Comparison of ENCODE assay signal across 18 cellular contexts in genomic region chr20:53923745-53924369, GRCh38.
DNase-seq lines count a peak whose midpoint lies in the region; ATAC-seq, FAIRE-seq and TF ChIP-seq lines count a peak whose summit lies in the region.
"Had no signal": no experiment of that assay in that cellular context is flagged by ENCODE, and none has a peak within 500 bp of the region (broad histone marks: within the 10 kb centered on the region; RNA-seq: fewer than 3 reads in every experiment).

No MANE protein-coding gene starts in this region.

- TF ChIP-seq RAD21 in HepG2 (CRISPR knock-in tag; IDR thresholded peaks at IDR 0.05) = no peak

- in situ Hi-C loops in HepG2 (cut with HindIII; ENCODE audit: extremely low pct_ligation_motif_present, low pct_unique_long_range_greater_than_20kb) = no loop called here

- POLR2A ChIA-PET in HepG2 (lab: Yijun Ruan, JAX) = no interaction called here

- H3K4me3 ChIP-seq in HepG2 (replicated peaks in 1 of 3; ENCODE audit: insufficient read depth in 1 of 3, low read depth in 2 of 3, low read length in 3 of 3) = no peak overlapping the region
- no peak overlapping the region for H3K4me3 ChIP-seq in thymus (ENCODE audit: low read length)
- H3K4me3 ChIP-seq: SJSA1 had no signal

- ATAC-seq in T-helper 17 cell (no peak), HepG2 (no peak)
- ATAC-seq: CD8-positive, alpha-beta T cell; effector memory CD8-positive, alpha-beta T cell; stimulated activated effector memory CD8-positive, alpha-beta T cell treated with anti-CD3 and anti-CD28 coated beads, Interleukin-12 subunit alpha, Interleukin-12 subunit beta, amount 100 ng/mL, for 72 hours had no signal

- H3K36me3 Mint-ChIP-seq in T-helper 17 cell (ENCODE audit: low read depth) = peaks cover 2% of the 10 kb centered on the region
- H3K36me3 Mint-ChIP-seq: CD8-positive, alpha-beta T cell; stimulated activated effector memory CD8-positive, alpha-beta T cell treated with anti-CD3 and anti-CD28 coated beads, Interleukin-12 subunit alpha, Interleukin-12 subunit beta, amount 100 ng/mL, for 72 hours had no signal

- no peak overlapping the region for H3K9ac ChIP-seq in HepG2 (ENCODE audit: insufficient read depth, low read depth, low read length)

- no peaks in the 10 kb centered on the region for H3K36me3 ChIP-seq in HepG2 (replicated peaks in 1 of 2; ENCODE audit: control insufficient read depth in 1 of 2, insufficient read depth in 2 of 2, low read length in 2 of 2)
- H3K36me3 ChIP-seq in thymus (ENCODE audit: control insufficient read depth, insufficient read depth) = no peaks in the 10 kb centered on the region
- H3K36me3 ChIP-seq: SJSA1 had no signal

- CTCF ChIA-PET in HepG2 (lab: Yijun Ruan, JAX; ENCODE audit: low intra/inter-chr PET ratio, low total read pairs) = no interaction called here

- peak; percentile 18 for FAIRE-seq in HepG2 (lab: Jason Lieb, UNC)

- H2AFZ ChIP-seq in HepG2 (ENCODE audit: low read length) = peak overlapping the region; percentile 42

- H3K27ac ChIP-seq in HepG2 (ENCODE audit: extremely low read length, insufficient read depth, low read length) (no peak overlapping the region), thymus (ENCODE audit: low read depth) (peak overlapping the region; percentile 59)
- H3K27ac ChIP-seq: 22Rv1, SJSA1 had no signal

- intact Hi-C loops in HepG2 (cut with micrococcal nuclease; ENCODE audit: unreplicated experiment) = no loop called here

- no peaks in the 10 kb centered on the region for H3K9me3 ChIP-seq in T-helper 17 cell (ENCODE audit: control insufficient read depth, low read length, poor library complexity, severe bottlenecking)
- no peaks in the 10 kb centered on the region for H3K9me3 ChIP-seq in HepG2 (ENCODE audit: low read length)
- H3K9me3 ChIP-seq in thymus (ENCODE audit: control insufficient read depth) = no peaks in the 10 kb centered on the region
- H3K9me3 ChIP-seq: SJSA1 had no signal

- no peaks in the 10 kb centered on the region for H4K20me1 ChIP-seq in HepG2 (ENCODE audit: insufficient read depth, low read length)

- DNase-seq in NCI-H2171 treated with DMSO at 0.1 percent for 48 hours (lab: John Stamatoyannopoulos, UW) = peak; percentile 7
- DNase-seq in NCI-H2171 (lab: John Stamatoyannopoulos, UW) = no peak
- DNase-seq in T-helper 17 cell = no peak
- no peak for DNase-seq in HepG2 (ENCODE audit: low spot score)
- no peak for DNase-seq in dedifferentiated amniotic fluid mesenchymal stem cell (ENCODE audit: extremely low spot score)
- no peak for DNase-seq in NCI-H774 (lab: John Stamatoyannopoulos, UW)
- no peak for DNase-seq in NCI-H524 treated with DMSO at 0.1 percent for 48 hours (lab: John Stamatoyannopoulos, UW)
- DNase-seq: activated CD8-positive, alpha-beta memory T cell treated with anti-CD3 and anti-CD28 coated beads for 24 hours; activated effector memory CD4-positive, alpha-beta T cell treated with anti-CD3 and anti-CD28 coated beads, Interleukin-2, amount 50 U/mL, for 16 hours; CD8-positive, alpha-beta T cell; effector memory CD8-positive, alpha-beta T cell; kidney glomerular epithelial cell; NCI-H1417; stimulated activated CD4-positive, alpha-beta T cell treated with anti-CD3 and anti-CD28 coated beads, Interleukin-2, amount 100 ng/mL, for 48 hours had no signal

- no peak for TF ChIP-seq POLR2A in HepG2 (IDR thresholded peaks at IDR 0.05; ENCODE audit: insufficient read depth in 1 of 2, low read depth in 2 of 2, low read length in 2 of 2)

- 64% methylated on average over 6 of the region's 6 CpGs for WGBS in HepG2 (ENCODE audit: low lambda C conversion rate)
- WGBS in thymus = 97% methylated on average over 6 of the region's 6 CpGs

- TF ChIP-seq EP300 in HepG2 (IDR thresholded peaks at IDR 0.05; ENCODE audit: low read depth in 2 of 2, low read length in 2 of 2) = no peak
- no peak for TF ChIP-seq EP300 in HepG2 (CRISPR knock-in tag; IDR thresholded peaks at IDR 0.05; ENCODE audit: borderline replicate concordance)

- H3K4me3 Mint-ChIP-seq in T-helper 17 cell = no peak overlapping the region
- H3K4me3 Mint-ChIP-seq: CD8-positive, alpha-beta T cell; effector memory CD8-positive, alpha-beta T cell; stimulated activated effector memory CD8-positive, alpha-beta T cell treated with anti-CD3 and anti-CD28 coated beads, Interleukin-12 subunit alpha, Interleukin-12 subunit beta, amount 100 ng/mL, for 72 hours had no signal

- peak overlapping the region; percentile 0; the same call in 1 of the 2 replicates for H3K4me2 ChIP-seq in HepG2 (ENCODE audit: low read depth, low read length)

- TF ChIP-seq CTCF in HepG2 (CRISPR knock-in tag; IDR thresholded peaks at IDR 0.05) = no peak

- no TSS peak for BruUV-seq in HepG2 (replicated peaks; lab: Mats Ljungman, UMichigan)

- H3K4me1 ChIP-seq in HepG2 (ENCODE audit: insufficient read depth, low read length) (peaks cover 58% of the 10 kb centered on the region), thymus (ENCODE audit: control insufficient read depth, insufficient read depth, low read length) (no peaks in the 10 kb centered on the region)

- H3K4me1 Mint-ChIP-seq in T-helper 17 cell = peaks cover 13% of the 10 kb centered on the region

- H3K27ac Mint-ChIP-seq in T-helper 17 cell = peak overlapping the region; percentile 57
- H3K27ac Mint-ChIP-seq: CD8-positive, alpha-beta T cell; effector memory CD8-positive, alpha-beta T cell; stimulated activated effector memory CD8-positive, alpha-beta T cell treated with anti-CD3 and anti-CD28 coated beads, Interleukin-12 subunit alpha, Interleukin-12 subunit beta, amount 100 ng/mL, for 72 hours had no signal

- H3K79me2 ChIP-seq in HepG2 (ENCODE audit: insufficient read depth, low read length) = no peaks in the 10 kb centered on the region

- H3K27me3 ChIP-seq in HepG2 (ENCODE audit: control insufficient read depth in 1 of 2, insufficient read depth in 2 of 2, low read length in 2 of 2) (peaks cover 0 to 2% of the 10 kb centered on the region in 2 experiments; a peak in 1 of 5 replicates), thymus (ENCODE audit: control insufficient read depth, insufficient read depth) (no peaks in the 10 kb centered on the region)
- H3K27me3 ChIP-seq: SJSA1 had no signal

- no peaks in the 10 kb centered on the region for H3K27me3 Mint-ChIP-seq in T-helper 17 cell
- H3K27me3 Mint-ChIP-seq: effector memory CD8-positive, alpha-beta T cell had no signal

TF ChIP-seq in HepG2, 621 proteins besides CTCF, POLR2A, EP300 and RAD21:
- TF ChIP-seq IRF2 (CRISPR knock-in tag; IDR thresholded peaks at IDR 0.05) = no peak
- TF ChIP-seq ATAD3A (CRISPR knock-in tag; IDR thresholded peaks at IDR 0.05) = no peak
- peak; percentile 29; the same call in 1 of the 2 replicates for TF ChIP-seq ZNF749 (CRISPR knock-in tag; IDR thresholded peaks at IDR 0.05; ENCODE audit: borderline replicate concordance)
- peak; percentile 33; the same call in 1 of the 2 replicates for TF ChIP-seq ZBTB38 (CRISPR knock-in tag; IDR thresholded peaks at IDR 0.05)
- peak; percentile 78 for TF ChIP-seq ZBTB33 (CRISPR knock-in tag; IDR thresholded peaks at IDR 0.05)
- no peak for TF ChIP-seq RFX1 (IDR thresholded peaks at IDR 0.05)
- 0 out of 2 replicates have a peak, but pooled peaks have one; percentile 6 for TF ChIP-seq ZNF33A (CRISPR knock-in tag; IDR thresholded peaks at IDR 0.05; ENCODE audit: borderline replicate concordance)
